In the genomic region with DNA sequence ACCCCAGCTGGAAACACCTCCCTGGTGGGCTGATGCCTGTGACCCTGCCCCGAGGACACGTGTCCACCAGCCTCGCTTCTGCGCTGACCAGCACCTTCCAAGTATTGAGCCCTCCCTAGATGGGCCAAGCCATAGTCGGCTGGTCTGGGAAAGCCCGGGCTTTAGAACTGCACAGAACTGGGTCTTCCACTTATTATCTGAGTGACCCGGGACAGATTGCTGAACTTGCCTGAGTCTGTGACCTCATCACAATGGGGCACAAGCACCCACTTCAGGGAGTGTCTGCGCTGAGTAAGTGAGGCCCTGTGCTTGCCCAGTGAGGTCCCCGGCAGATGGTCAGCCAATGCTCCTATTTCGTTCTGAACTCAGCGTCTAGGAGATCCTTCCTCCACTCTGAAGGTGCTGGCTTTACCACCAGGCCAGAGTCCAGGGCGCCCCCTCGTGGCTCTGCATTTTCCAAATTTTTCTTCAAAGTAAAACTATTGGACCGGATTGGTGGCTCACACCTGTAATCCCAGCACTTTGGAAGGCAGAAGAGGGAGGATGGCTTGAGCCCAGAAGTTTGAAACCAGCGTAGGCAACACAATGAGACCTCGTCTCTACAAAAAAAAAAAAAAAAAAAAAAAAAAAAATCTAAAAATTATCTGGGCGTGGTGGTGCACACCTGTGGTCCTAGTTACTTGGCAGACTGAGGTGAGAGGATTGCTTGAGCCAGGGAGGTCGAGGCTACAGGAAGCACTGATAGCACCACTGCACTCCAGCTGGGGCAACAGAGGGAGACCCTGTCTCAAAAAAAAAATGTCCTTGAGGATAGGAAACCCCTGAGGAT, we compare ENCODE assay signal across 8 cellular contexts.
A peak's percentile ranks its signal among the peaks of the same experiment; 100 is the strongest.
DNase-seq lines count a peak whose midpoint lies in the region; ATAC-seq and TF ChIP-seq lines count a peak whose summit lies in the region.

No MANE protein-coding gene starts in this region.

- H3K9me3 Mint-ChIP-seq in T-cell: no peaks in the 10 kb centered on the region
- no peaks in the 10 kb centered on the region for H3K9me3 Mint-ChIP-seq in MCF 10A (ENCODE audit: unreplicated experiment)

- no TSS peak for BruUV-seq in MCF 10A (replicated peaks; lab: Mats Ljungman, UMichigan)

- no peak for ATAC-seq in T-cell (replicated peaks in 1 of 4)
- peak; percentile 84 for ATAC-seq in left colon
- no peak for ATAC-seq in HG03039 (IDR thresholded peaks at IDR 0.05; ENCODE audit: unreplicated experiment)

- TF ChIP-seq CTCF in MCF 10A (IDR thresholded peaks at IDR 0.05; ENCODE audit: unreplicated experiment): peak; percentile 82

- H3K27me3 Mint-ChIP-seq in T-cell (peaks cover 24 to 27% of the 10 kb centered on the region in 2 donors), MCF 10A (ENCODE audit: insufficient read depth, unreplicated experiment) (peaks cover 44% of the 10 kb centered on the region)

- CTCF ChIA-PET in T-cell (lab: Charles Lee): no interaction called here
- CTCF ChIA-PET in MCF 10A (lab: Yijun Ruan, JAX): interaction anchor here (0.6 to 7.2 kb wide), 38 partner anchors 9 to 975 kb away, joined by 3 to 123 read pairs (median 4); no protein-coding TSS in a partner anchor

- intact Hi-C loops in MCF 10A (cut with micrococcal nuclease): loop anchor here (5.0 kb wide), 1 partner anchor 398 kb away; no protein-coding TSS in a partner anchor
- intact Hi-C loops in left colon (cut with DNase I, micrococcal nuclease): loop anchor here in 1 of 2 donors (5.0 kb wide), 1 partner anchor 113 kb away; no protein-coding TSS in a partner anchor

- H3K36me3 Mint-ChIP-seq in T-cell: no peaks in the 10 kb centered on the region
- no peaks in the 10 kb centered on the region for H3K36me3 Mint-ChIP-seq in MCF 10A (ENCODE audit: insufficient read depth, unreplicated experiment)

- no peaks in the 10 kb centered on the region for H3K4me1 Mint-ChIP-seq in T-cell
- peaks cover 5% of the 10 kb centered on the region for H3K4me1 Mint-ChIP-seq in MCF 10A (ENCODE audit: insufficient read depth, unreplicated experiment)

- H3K27ac Mint-ChIP-seq in T-cell (no peak overlapping the region), MCF 10A (ENCODE audit: low read depth, unreplicated experiment) (no peak overlapping the region)

- peak; percentile 79 for DNase-seq in DMS 273 (lab: John Stamatoyannopoulos, UW; ENCODE audit: unreplicated experiment)
- DNase-seq in DMS 273 treated with DMSO at 0.1 percent for 48 hours (lab: John Stamatoyannopoulos, UW): no peak
- peak; percentile 33 for DNase-seq in NCI-H1092 (lab: John Stamatoyannopoulos, UW)
- DNase-seq in T-cell: peak in 25 of 34 experiments; percentile 12 to 53 (median 34)
- DNase-seq in MCF 10A (ENCODE audit: unreplicated experiment): peak; percentile 80
- DNase-seq in left colon: peak; percentile 61 to 89
- peak; percentile 54 to 70 for DNase-seq in stimulated activated CD4-positive, alpha-beta T cell treated with anti-CD3 and anti-CD28 coated beads, Interleukin-4, amount 100 ng/mL, for 48 hours (ENCODE audit: low read depth in 2 of 2)

- no peak overlapping the region for H3K4me3 Mint-ChIP-seq in T-cell
- H3K4me3 Mint-ChIP-seq in MCF 10A (ENCODE audit: unreplicated experiment): no peak overlapping the region

- POLR2A ChIA-PET in T-cell (lab: Charles Lee) (no interaction called here), MCF 10A (lab: Yijun Ruan, JAX) (interaction anchor here (0.6 kb wide), 1 partner anchor 109 kb away, joined by 3 read pairs; no protein-coding TSS in a partner anchor)
